14 cellular contexts compared by ENCODE assay signal in the genomic region with DNA sequence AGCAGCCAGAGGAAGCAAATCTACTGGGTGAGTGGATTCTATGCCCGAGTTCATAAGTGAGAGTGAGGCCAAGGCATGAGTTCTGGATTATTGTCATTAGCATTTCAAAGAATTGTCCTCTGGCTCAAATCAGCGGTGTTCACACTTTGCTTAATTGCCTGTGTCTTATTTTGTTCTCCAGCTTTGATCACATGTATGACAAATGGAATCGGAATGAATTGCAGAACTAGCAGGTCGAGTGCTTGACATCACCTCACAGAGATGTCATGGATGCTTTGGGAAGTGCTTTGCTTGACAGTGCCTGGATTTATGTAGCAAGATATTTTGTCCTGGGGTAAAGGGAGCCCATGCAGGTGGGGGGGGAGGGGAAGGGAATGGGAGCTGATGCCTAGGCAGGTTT.
DNase-seq lines count a peak whose midpoint lies in the region; ATAC-seq and TF ChIP-seq lines count a peak whose summit lies in the region.
"Had no signal": no experiment of that assay in that cellular context is flagged by ENCODE, and none has a peak within 500 bp of the region (broad histone marks: within the 10 kb centered on the region; RNA-seq: fewer than 3 reads in every experiment).

No MANE protein-coding gene starts in this region.

- no peak overlapping the region for H3K4me3 ChIP-seq in dorsolateral prefrontal cortex
- H3K4me3 ChIP-seq: A549, GM12878 had no signal

- intact Hi-C loops in dorsolateral prefrontal cortex (cut with DNase I) = loop anchor here in 1 of 2 donors (10.0 kb wide), 1 partner anchor 70 kb away; the partner anchor contains the start of gene SH3GL3

- H3K27me3 Mint-ChIP-seq in activated naive CD4-positive, alpha-beta T cell treated with anti-CD3 and anti-CD28 coated beads, Interleukin-2, amount 10 ng/mL, durations not matched to agents 7 days and 5 days = no peaks in the 10 kb centered on the region

- H3K9me3 Mint-ChIP-seq in activated naive CD4-positive, alpha-beta T cell treated with anti-CD3 and anti-CD28 coated beads, Interleukin-2, amount 10 ng/mL, durations not matched to agents 7 days and 5 days = no peaks in the 10 kb centered on the region
- H3K9me3 Mint-ChIP-seq: CD8-positive, alpha-beta T cell; H9 had no signal

- no peak for ATAC-seq in GM19452 (IDR thresholded peaks at IDR 0.05; ENCODE audit: unreplicated experiment)
- ATAC-seq: A549; CD8-positive, alpha-beta T cell; GM12878 had no signal

- no peaks in the 10 kb centered on the region for H3K36me3 Mint-ChIP-seq in activated naive CD4-positive, alpha-beta T cell treated with anti-CD3 and anti-CD28 coated beads, Interleukin-2, amount 10 ng/mL, durations not matched to agents 7 days and 5 days
- H3K36me3 Mint-ChIP-seq: CD14-positive monocyte; CD8-positive, alpha-beta T cell had no signal

- CTCF ChIA-PET in RWPE1 (lab: Yijun Ruan, JAX) = interaction anchor here (0.6 kb wide), 1 partner anchor 520 kb away, joined by 3 read pairs; no protein-coding TSS in a partner anchor
- CTCF ChIA-PET in activated naive CD4-positive, alpha-beta T cell treated with anti-CD3 and anti-CD28 coated beads, Interleukin-2, amount 10 ng/mL, durations not matched to agents 7 days and 5 days (lab: Charles Lee) = interaction anchor here (1.2 kb wide), 1 partner anchor 9 kb away, joined by 3 read pairs; no protein-coding TSS in a partner anchor

- H3K4me3 Mint-ChIP-seq in activated naive CD4-positive, alpha-beta T cell treated with anti-CD3 and anti-CD28 coated beads, Interleukin-2, amount 10 ng/mL, durations not matched to agents 7 days and 5 days = no peak overlapping the region
- H3K4me3 Mint-ChIP-seq: CD14-positive monocyte; CD8-positive, alpha-beta T cell; H9 had no signal

- H3K27ac ChIP-seq in RWPE1 (no peak overlapping the region), dorsolateral prefrontal cortex (peak overlapping the region in 38 of 59 donors; percentile 7 to 98 (median 87))
- H3K27ac ChIP-seq: A549 had no signal

- H3K4me1 Mint-ChIP-seq in activated naive CD4-positive, alpha-beta T cell treated with anti-CD3 and anti-CD28 coated beads, Interleukin-2, amount 10 ng/mL, durations not matched to agents 7 days and 5 days = no peaks in the 10 kb centered on the region
- H3K4me1 Mint-ChIP-seq: CD14-positive monocyte had no signal

- POLR2A ChIA-PET in RWPE1 (lab: Yijun Ruan, JAX; ENCODE audit: low non-redundant PET) = no interaction called here

- no peak for TF ChIP-seq CTCF in RWPE1 (conservative IDR thresholded peaks at IDR 0.05; ENCODE audit: low read depth)
- no peak for TF ChIP-seq CTCF in dorsolateral prefrontal cortex (IDR thresholded peaks at IDR 0.05 in 54 of 56, conservative IDR thresholded peaks at IDR 0.05 in 2 of 56; ENCODE audit: low read depth in 1 of 56, partially characterized antibody in 56 of 56)

- peak; percentile 12 for DNase-seq in RWPE1 (ENCODE audit: low spot score)
- DNase-seq in dorsolateral prefrontal cortex = no peak
- peak; percentile 67 for DNase-seq in kidney tubule cell (ENCODE audit: low spot score)
- DNase-seq in superior temporal gyrus (ENCODE audit: extremely low spot score) = peak; percentile 18
- no peak for DNase-seq in AG08395 (ENCODE audit: low spot score)
- DNase-seq in activated naive CD4-positive, alpha-beta T cell treated with anti-CD3 and anti-CD28 coated beads, Interleukin-2, amount 10 ng/mL, durations not matched to agents 7 days and 5 days = no peak
- DNase-seq: CD8-positive, alpha-beta T cell; GOT3; H9; IMR-90 had no signal

- H3K27ac Mint-ChIP-seq in activated naive CD4-positive, alpha-beta T cell treated with anti-CD3 and anti-CD28 coated beads, Interleukin-2, amount 10 ng/mL, durations not matched to agents 7 days and 5 days = no peak overlapping the region
- H3K27ac Mint-ChIP-seq: CD14-positive monocyte; CD8-positive, alpha-beta T cell; H9 had no signal

- no peaks in the 10 kb centered on the region for H3K27me3 ChIP-seq in dorsolateral prefrontal cortex

Comparison
In these comparisons a context has a peak if more than half of its experiments do, and no peak if none do; other contexts are left out.
1. DNase-seq: peak in RWPE1 (single experiment), kidney tubule cell (single experiment) and superior temporal gyrus (single experiment); none in dorsolateral prefrontal cortex (0 of 10), AG08395 (single experiment) and activated naive CD4-positive, alpha-beta T cell treated with anti-CD3 and anti-CD28 coated beads, Interleukin-2, amount 10 ng/mL, durations not matched to agents 7 days and 5 days (single experiment).